In the genomic region with DNA sequence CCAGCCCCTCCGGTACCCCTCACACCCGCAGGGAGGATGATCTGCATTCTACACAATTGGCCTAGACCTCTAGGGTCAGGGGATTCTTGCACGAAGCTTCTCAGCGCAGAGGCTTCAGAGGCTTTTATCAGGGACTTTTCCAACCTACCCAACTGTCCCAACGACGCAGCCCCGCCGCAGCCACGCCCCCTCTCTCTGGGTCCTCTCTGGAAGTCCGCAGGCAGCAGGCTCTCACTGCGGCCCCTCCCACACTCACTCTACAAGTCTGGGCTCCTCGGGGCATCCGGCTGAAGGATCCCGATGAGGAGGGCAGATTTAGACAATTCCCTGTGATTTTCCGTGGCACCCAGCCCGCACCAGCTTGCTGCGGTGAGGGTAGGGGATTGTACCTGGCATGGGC, we compare ENCODE assay signal across 20 cellular contexts. TPM values are rescaled to one million over a fixed set of nuclear protein-coding genes. Genes with fewer than 3 reads are reported as not detected.
DNase-seq lines count a peak whose midpoint lies in the region; ATAC-seq and TF ChIP-seq lines count a peak whose summit lies in the region.
"Had no signal": no experiment of that assay in that cellular context is flagged by ENCODE, and none has a peak within 500 bp of the region (broad histone marks: within the 10 kb centered on the region; RNA-seq: fewer than 3 reads in every experiment).

No MANE protein-coding gene starts in this region.

- no peak overlapping the region for H3K4ac ChIP-seq in mesendoderm (ENCODE audit: low read depth, low read length)

- no peak overlapping the region for H3K56ac ChIP-seq in mesendoderm (ENCODE audit: low read length)

- no peaks in the 10 kb centered on the region for H3K4me1 ChIP-seq in foreskin keratinocyte
- H3K4me1 ChIP-seq in mesendoderm (ENCODE audit: control insufficient read depth, low read depth, low read length) = peaks cover 2% of the 10 kb centered on the region

- H3K18ac ChIP-seq in mesendoderm (ENCODE audit: low read length) = no peak overlapping the region

- H4K8ac ChIP-seq in mesendoderm (ENCODE audit: low read depth, low read length) = no peak overlapping the region

- H2BK5ac ChIP-seq in mesendoderm (ENCODE audit: low read length) = no peak overlapping the region

- no peaks in the 10 kb centered on the region for H3K36me3 ChIP-seq in mesendoderm (ENCODE audit: control insufficient read depth, insufficient read depth, low read length)

- no peak overlapping the region for H3K9ac ChIP-seq in mesendoderm (ENCODE audit: low read length)

- H3K79me1 ChIP-seq in mesendoderm (ENCODE audit: low read length) = no peaks in the 10 kb centered on the region

- WGBS in mesendoderm (ENCODE audit: extremely low coverage, insufficient coverage, low lambda C conversion rate) = no CpG with 5 or more reads among the region's 17 CpGs

- H2AK5ac ChIP-seq in mesendoderm (ENCODE audit: low read length) = no peak overlapping the region

- no peak overlapping the region for H3K4me3 ChIP-seq in mesendoderm (ENCODE audit: low read length)
- H3K4me3 ChIP-seq: mucosa of descending colon, SK-N-MC had no signal

- no peak overlapping the region for H2BK120ac ChIP-seq in mesendoderm (ENCODE audit: low read depth, low read length)

- H3K4me2 ChIP-seq in mesendoderm (ENCODE audit: low read length) = peak overlapping the region; percentile 43

- H3K27ac ChIP-seq in foreskin keratinocyte (no peak overlapping the region), mesendoderm (ENCODE audit: low read depth, low read length) (no peak overlapping the region)
- H3K27ac ChIP-seq: SK-N-MC had no signal

- H3K23ac ChIP-seq in mesendoderm (ENCODE audit: low read length) = no peak overlapping the region

- no peaks in the 10 kb centered on the region for H3K79me2 ChIP-seq in mesendoderm (ENCODE audit: control insufficient read depth, insufficient read depth, low read length)

- H4K5ac ChIP-seq in mesendoderm (ENCODE audit: low read length) = no peak overlapping the region

- DNase-seq in ELF-1 (ENCODE audit: low read depth, low spot score) = peak; percentile 71
- DNase-seq in NCI-H2227 treated with DMSO at 0.1 percent for 48 hours (lab: John Stamatoyannopoulos, UW) = peak; percentile 7
- DNase-seq in foreskin keratinocyte = no peak
- DNase-seq in mesendoderm = peak; percentile 67
- no peak for DNase-seq in T1000 (lab: John Stamatoyannopoulos, UW)
- DNase-seq in COR-L47 (lab: John Stamatoyannopoulos, UW) = no peak
- DNase-seq: activated CD4-positive, alpha-beta T cell treated with anti-CD3 and anti-CD28 coated beads, Interleukin-2, amount 10 ng/mL, durations not matched to agents 7 days and 5 days; CD4-positive, alpha-beta T cell; DND-41; kidney glomerular epithelial cell; mucosa of descending colon; NCI-H187; NCI-H524; occipital lobe; stimulated activated CD4-positive, alpha-beta T cell treated with anti-CD3 and anti-CD28 coated beads, Interleukin-2, amount 100 ng/mL, for 48 hours; substantia nigra had no signal

- H3K27me3 ChIP-seq in foreskin keratinocyte (peaks cover 84% of the 10 kb centered on the region), mesendoderm (ENCODE audit: insufficient read depth, low read length, poor library complexity) (no peaks in the 10 kb centered on the region)

- no peak overlapping the region for H2BK15ac ChIP-seq in mesendoderm (replicated peaks; ENCODE audit: low read depth)

- ATAC-seq in foreskin keratinocyte (peak; percentile 47), HG03135 (IDR thresholded peaks at IDR 0.05; ENCODE audit: unreplicated experiment) (no peak), HG02973 (IDR thresholded peaks at IDR 0.05; ENCODE audit: unreplicated experiment) (no peak)
- ATAC-seq: mucosa of descending colon, Panc1 had no signal

- no peak for TF ChIP-seq CTCF in foreskin keratinocyte (conservative IDR thresholded peaks at IDR 0.05)

RNA-seq across cellular contexts. Expression of a gene that starts 6.0 kb away (rescaled TPM):
- total RNA-seq in foreskin keratinocyte = 0.14 TPM in 1 of 2 replicates, not detected in the other
- polyA plus RNA-seq in foreskin keratinocyte = 0.10 TPM in 1 of 2 replicates, not detected in the other
- polyA plus RNA-seq in mesendoderm (2013, experiment 1 of 2) = 0.10 TPM
- polyA plus RNA-seq in mesendoderm (2013, experiment 2 of 2) = 0.07 TPM
- total RNA-seq: activated CD4-positive, alpha-beta T cell treated with anti-CD3 and anti-CD28 coated beads, Interleukin-2, amount 10 ng/mL, durations not matched to agents 7 days and 5 days; CD4-positive, alpha-beta T cell had no signal

Comparison
In these comparisons a context has a peak if more than half of its experiments do, and no peak if none do; other contexts are left out.
1. DNase-seq: peak in ELF-1 (single experiment), NCI-H2227 treated with DMSO at 0.1 percent for 48 hours (single experiment) and mesendoderm (single experiment); none in foreskin keratinocyte (0 of 2), T1000 (single experiment) and COR-L47 (single experiment).